Comparison of ENCODE assay signal across 17 cellular contexts in the genomic region with DNA sequence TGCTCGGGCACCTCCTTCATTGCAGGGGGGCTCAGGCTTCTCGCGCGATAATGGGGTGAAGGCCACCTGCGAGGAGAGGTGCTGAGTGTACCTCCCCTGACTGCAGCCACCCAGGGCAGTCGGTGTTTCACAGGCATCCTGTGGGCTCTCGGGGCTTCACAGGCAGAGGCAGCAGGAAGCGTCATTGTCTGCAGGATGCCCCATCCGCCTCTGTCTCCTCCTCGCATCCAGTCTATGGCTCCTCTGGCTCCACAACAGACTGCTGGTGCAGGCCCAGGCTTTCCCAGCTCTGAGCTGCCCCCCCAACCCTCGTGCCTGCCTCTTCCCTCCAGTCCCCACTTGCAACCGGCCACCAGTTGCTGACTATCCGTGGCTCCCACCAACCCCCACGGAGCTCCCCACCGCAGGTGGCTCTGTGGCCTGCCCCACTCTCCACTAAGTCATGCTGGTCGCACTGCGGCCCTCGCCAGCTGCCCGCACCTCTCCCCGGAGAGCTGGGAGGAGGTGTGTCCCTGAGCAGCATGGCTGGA. TPM values are rescaled to one million over a fixed set of nuclear protein-coding genes. Genes with fewer than 3 reads are reported as not detected.
DNase-seq lines count a peak whose midpoint lies in the region; ATAC-seq and TF ChIP-seq lines count a peak whose summit lies in the region.
"Had no signal": no experiment of that assay in that cellular context is flagged by ENCODE, and none has a peak within 500 bp of the region (broad histone marks: within the 10 kb centered on the region; RNA-seq: fewer than 3 reads in every experiment).

No MANE protein-coding gene starts in this region.

- H3K9me3 ChIP-seq in SK-N-SH (no peaks in the 10 kb centered on the region), right atrium auricular region (no peaks in the 10 kb centered on the region), sigmoid colon (no peaks in the 10 kb centered on the region), mammary epithelial cell (replicated peaks; ENCODE audit: insufficient read depth, low read length) (no peaks in the 10 kb centered on the region)
- no peaks in the 10 kb centered on the region for H3K9me3 ChIP-seq in effector memory CD4-positive, alpha-beta T cell (ENCODE audit: control insufficient read depth, low read length)
- H3K9me3 ChIP-seq: psoas muscle, tibial nerve had no signal

- no peak overlapping the region for H3K9ac ChIP-seq in SK-N-SH
- H3K9ac ChIP-seq in mammary epithelial cell (ENCODE audit: insufficient read depth, low read length) = no peak overlapping the region

- ATAC-seq in SK-N-SH treated with all-trans-retinoic acid at 6 μM for 48 hours = no peak
- ATAC-seq: psoas muscle had no signal

- H3K79me2 ChIP-seq in SK-N-SH (ENCODE audit: insufficient read depth) = no peaks in the 10 kb centered on the region
- no peaks in the 10 kb centered on the region for H3K79me2 ChIP-seq in mammary epithelial cell (ENCODE audit: insufficient read depth, low read length)

- peaks cover 0 to 68% of the 10 kb centered on the region in 2 experiments; a peak in 2 of 4 replicates for H3K4me1 ChIP-seq in SK-N-SH (ENCODE audit: control insufficient read depth in 1 of 2, insufficient read depth in 2 of 2, low read depth in 1 of 2, low read length in 1 of 2)
- peaks cover 0 to 73% of the 10 kb centered on the region in 2 donors for H3K4me1 ChIP-seq in right atrium auricular region
- H3K4me1 ChIP-seq in sigmoid colon = no peaks in the 10 kb centered on the region
- H3K4me1 ChIP-seq in effector memory CD4-positive, alpha-beta T cell (ENCODE audit: control insufficient read depth, insufficient read depth, low read length, poor library complexity, severe bottlenecking) = no peaks in the 10 kb centered on the region
- no peaks in the 10 kb centered on the region for H3K4me1 ChIP-seq in mammary epithelial cell (ENCODE audit: insufficient read depth, low read length)
- H3K4me1 ChIP-seq: tibial nerve had no signal

- BruUV-seq in mammary epithelial cell (replicated peaks; lab: Mats Ljungman, UMichigan) = no TSS peak

- H3K9me2 ChIP-seq in SK-N-SH = no peaks in the 10 kb centered on the region

- DNase-seq in SK-N-SH (peak; percentile 32), right atrium auricular region (ENCODE audit: low spot score) (peak; percentile 51), sigmoid colon (peak; percentile 49), COLO668 (lab: John Stamatoyannopoulos, UW; ENCODE audit: unreplicated experiment) (no peak), mammary epithelial cell (no peak)
- peak; percentile 10 for DNase-seq in activated CD8-positive, alpha-beta memory T cell treated with anti-CD3 and anti-CD28 coated beads, Interleukin-2, amount 50 U/mL, for 4 hours
- no peak for DNase-seq in effector memory CD4-positive, alpha-beta T cell
- DNase-seq: activated CD4-positive, alpha-beta T cell treated with anti-CD3 and anti-CD28 coated beads, Interleukin-2, amount 10 ng/mL, durations not matched to agents 24 days and 14 days; foreskin fibroblast; NCI-H2029; NCI-H82 had no signal

- H3K36me3 ChIP-seq in SK-N-SH (replicated peaks in 1 of 2; ENCODE audit: control insufficient read depth in 1 of 2, insufficient read depth in 2 of 2, low read length in 1 of 2) (no peaks in the 10 kb centered on the region), right atrium auricular region (no peaks in the 10 kb centered on the region), sigmoid colon (no peaks in the 10 kb centered on the region), mammary epithelial cell (ENCODE audit: insufficient read depth, low read length) (no peaks in the 10 kb centered on the region)
- no peaks in the 10 kb centered on the region for H3K36me3 ChIP-seq in effector memory CD4-positive, alpha-beta T cell (ENCODE audit: control insufficient read depth, insufficient read depth, low read length)
- H3K36me3 ChIP-seq: cardiac muscle cell, tibial nerve had no signal

- WGBS in SK-N-SH (ENCODE audit: low lambda C conversion rate) = 81% methylated on average over 20 of the region's 20 CpGs
- 86% methylated on average over 20 of the region's 20 CpGs for WGBS in sigmoid colon, 2 donors
- WGBS in mammary epithelial cell (ENCODE audit: low coverage, missing lambda C conversion rate) = 96% methylated on average over 13 of the region's 20 CpGs

- no peak for TF ChIP-seq POLR2A in sigmoid colon (IDR thresholded peaks at IDR 0.05)

- H2AFZ ChIP-seq in SK-N-SH (ENCODE audit: low read depth) (no peak overlapping the region), mammary epithelial cell (ENCODE audit: low read depth, low read length) (no peak overlapping the region)

- H3K4me3 ChIP-seq in SK-N-SH (ENCODE audit: low read depth in 2 of 2, low read length in 1 of 2) (no peak overlapping the region), right atrium auricular region (no peak overlapping the region), sigmoid colon (no peak overlapping the region), mammary epithelial cell (replicated peaks in 1 of 3; ENCODE audit: insufficient read depth in 1 of 3, low read depth in 2 of 3, low read length in 3 of 3) (no peak overlapping the region)
- no peak overlapping the region for H3K4me3 ChIP-seq in effector memory CD4-positive, alpha-beta T cell (ENCODE audit: insufficient read depth, low read depth, low read length, poor library complexity, severe bottlenecking)
- H3K4me3 ChIP-seq: cardiac muscle cell, psoas muscle, tibial nerve had no signal

- H3K4me2 ChIP-seq in SK-N-SH = no peak overlapping the region
- H3K4me2 ChIP-seq in mammary epithelial cell (ENCODE audit: insufficient read depth, low read depth, low read length) = no peak overlapping the region

- dilution Hi-C loops in mammary epithelial cell (cut with HindIII; ENCODE audit: low sequenced_read_pairs) = no loop called here

- POLR2A ChIA-PET in SK-N-SH (lab: Yijun Ruan, JAX) = no interaction called here

- TF ChIP-seq EP300 in SK-N-SH (IDR thresholded peaks at IDR 0.05; ENCODE audit: borderline replicate concordance in 1 of 2, low read depth in 1 of 2, low read length in 1 of 2) (no peak), sigmoid colon (IDR thresholded peaks at IDR 0.05) (no peak)

- TF ChIP-seq CTCF in SK-N-SH (IDR thresholded peaks at IDR 0.05) = no peak
- TF ChIP-seq CTCF in right atrium auricular region (IDR thresholded peaks at IDR 0.05) = no peak
- TF ChIP-seq CTCF in sigmoid colon (IDR thresholded peaks at IDR 0.05) = no peak
- no peak for TF ChIP-seq CTCF in mammary epithelial cell (conservative IDR thresholded peaks at IDR 0.05 in 1 of 2, IDR thresholded peaks at IDR 0.05 in 1 of 2; ENCODE audit: extremely low read depth in 1 of 2, insufficient read depth in 1 of 2, low read depth in 1 of 2, low read length in 2 of 2)

- in situ Hi-C loops in mammary epithelial cell (cut with MboI; ENCODE audit: low sequenced_read_pairs in 2 of 2) = no loop called here

- TF ChIP-seq RAD21 in SK-N-SH (IDR thresholded peaks at IDR 0.05; ENCODE audit: low read length) = no peak

- H3K27ac ChIP-seq in SK-N-SH (ENCODE audit: low read depth in 2 of 2, low read length in 1 of 2) = no peak overlapping the region; a peak in 1 of 4 replicates
- H3K27ac ChIP-seq in right atrium auricular region = peak overlapping the region; percentile 84 to 91
- no peak overlapping the region for H3K27ac ChIP-seq in sigmoid colon
- H3K27ac ChIP-seq in effector memory CD4-positive, alpha-beta T cell (ENCODE audit: insufficient read depth, low read length, poor library complexity, severe bottlenecking) = no peak overlapping the region
- H3K27ac ChIP-seq in mammary epithelial cell (ENCODE audit: insufficient read depth, low read depth, low read length) = no peak overlapping the region
- H3K27ac ChIP-seq: 22Rv1, cardiac muscle cell, psoas muscle had no signal

- H3F3A ChIP-seq in SK-N-SH (replicated peaks; ENCODE audit: insufficient read depth) = no peaks in the 10 kb centered on the region

- CTCF ChIA-PET in SK-N-SH (lab: Yijun Ruan, JAX) = interaction anchor here (1.4 to 2.6 kb wide), 3 partner anchors 20 to 92 kb away, joined by 3 to 16 read pairs (median 4); no protein-coding TSS in a partner anchor
- CTCF ChIA-PET in mammary epithelial cell (lab: Charles Lee; ENCODE audit: low non-redundant PET) = no interaction called here

- peaks cover 24% of the 10 kb centered on the region for H3K27me3 ChIP-seq in SK-N-SH (ENCODE audit: insufficient read depth)
- H3K27me3 ChIP-seq in right atrium auricular region = no peaks in the 10 kb centered on the region
- H3K27me3 ChIP-seq in sigmoid colon = peaks cover 0 to 13% (median 0%) of the 10 kb centered on the region in 3 donors
- H3K27me3 ChIP-seq in effector memory CD4-positive, alpha-beta T cell (replicated peaks; ENCODE audit: control insufficient read depth, insufficient read depth, low read length, poor library complexity, severe bottlenecking) = no peaks in the 10 kb centered on the region
- peaks cover 6% of the 10 kb centered on the region for H3K27me3 ChIP-seq in mammary epithelial cell (ENCODE audit: insufficient read depth, low read length)
- H3K27me3 ChIP-seq: cardiac muscle cell had no signal

- intact Hi-C loops in sigmoid colon (cut with DNase I) = no loop called here
- intact Hi-C loops in mammary epithelial cell (cut with micrococcal nuclease) = no loop called here

- H4K20me1 ChIP-seq in SK-N-SH (ENCODE audit: insufficient read depth) (no peaks in the 10 kb centered on the region), mammary epithelial cell (ENCODE audit: insufficient read depth, low read length) (no peaks in the 10 kb centered on the region)

TF ChIP-seq in SK-N-SH, 30 proteins besides CTCF, POLR2A, EP300 and RAD21 (continues in another document):
- TF ChIP-seq MEF2A (IDR thresholded peaks at IDR 0.05; ENCODE audit: borderline replicate concordance, low read depth) = no peak
- no peak for TF ChIP-seq ELF1 (IDR thresholded peaks at IDR 0.05)

TF ChIP-seq in SK-N-SH treated with all-trans-retinoic acid at 6 μM for 48 hours, 23 proteins besides CTCF, POLR2A, EP300 and RAD21:
- TF ChIP-seq ZC3H10 (CRISPR knock-in tag; IDR thresholded peaks at IDR 0.05) (no peak), CSDC2 (CRISPR knock-in tag; IDR thresholded peaks at IDR 0.05) (no peak), ESRRG (CRISPR knock-in tag; IDR thresholded peaks at IDR 0.05) (no peak)

RNA-seq across cellular contexts. Expression of a gene that starts 36.5 kb away (rescaled TPM):
- 0.10 and 0.20 TPM in 2 replicates for polyA plus RNA-seq in SK-N-SH (2012; rRNA removed)
- polyA plus RNA-seq in SK-N-SH (2012; cell fraction: cytosol; rRNA removed) = 0.13 and 0.17 TPM in 2 replicates
- 0.15 and 0.19 TPM in 2 replicates for polyA plus RNA-seq in SK-N-SH (2012; cell fraction: nucleus; rRNA removed)
- 10 to 100 TPM; 79.9 to 84.7 TPM for total RNA-seq in right atrium auricular region
- total RNA-seq in sigmoid colon = 1 to 10 TPM in 3 of 4 donors, under 1 TPM in 1; 0.83 to 3.2 (median 1.9) TPM
- 1 to 10 TPM in 1 of 3 donors, under 1 TPM in 1, not detected in 1; 0.23 to 1.2 TPM for polyA plus RNA-seq in sigmoid colon
- total RNA-seq in mammary epithelial cell = under 1 TPM; 0.33 to 0.64 TPM
- polyA plus RNA-seq in mammary epithelial cell = 4.9 TPM
- polyA minus RNA-seq in mammary epithelial cell = 4.2 TPM
- total RNA-seq: CD4-positive, alpha-beta T cell had no signal

Comparison
In these comparisons a context has a peak if more than half of its experiments do, and no peak if none do; other contexts are left out.
1. DNase-seq: peak in SK-N-SH (single experiment), activated CD8-positive, alpha-beta memory T cell treated with anti-CD3 and anti-CD28 coated beads, Interleukin-2, amount 50 U/mL, for 4 hours (single experiment), right atrium auricular region (single experiment) and sigmoid colon (single experiment); none in effector memory CD4-positive, alpha-beta T cell (0 of 3), COLO668 (single experiment) and mammary epithelial cell (single experiment).
2. H3K27ac ChIP-seq: peak in right atrium auricular region (2 of 2); none in SK-N-SH (0 of 2), sigmoid colon (0 of 4), effector memory CD4-positive, alpha-beta T cell (single experiment) and mammary epithelial cell (single experiment).
3. RNA of a gene that starts 36.5 kb away (total RNA-seq): 79.9 to 84.7 TPM in right atrium auricular region; 0.83 to 3.2 TPM in sigmoid colon and 0.33 to 0.64 TPM in mammary epithelial cell; every median in the first group is over 10 times any median in the second.